Comparison of ENCODE assay signal across 1 cellular context in the genomic region with DNA sequence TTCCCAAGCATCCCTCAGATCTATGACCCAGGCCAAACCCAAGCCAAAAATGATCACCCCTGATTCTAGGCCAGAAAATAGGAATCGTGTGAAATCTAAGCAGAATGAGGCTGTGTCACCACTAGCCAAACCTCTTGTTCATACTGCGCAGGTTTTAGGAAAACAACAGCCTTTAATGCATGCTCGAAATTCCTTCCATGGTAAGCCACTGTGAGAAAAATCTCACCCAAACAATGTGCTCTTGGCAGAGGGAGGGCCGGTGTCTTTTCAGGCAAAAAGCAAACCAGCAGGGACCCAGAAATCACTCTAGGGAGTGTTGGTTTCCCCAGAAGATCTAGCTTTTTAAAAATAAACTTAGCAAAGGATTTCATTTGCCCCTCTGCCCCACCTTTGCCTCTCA.
TF ChIP-seq lines count a peak whose summit lies in the region.

No MANE protein-coding gene starts in this region.

TF ChIP-seq in WTC11, 78 proteins besides CTCF, POLR2A, EP300 and RAD21 (continued from another document):
- TF ChIP-seq, protein P1, sequence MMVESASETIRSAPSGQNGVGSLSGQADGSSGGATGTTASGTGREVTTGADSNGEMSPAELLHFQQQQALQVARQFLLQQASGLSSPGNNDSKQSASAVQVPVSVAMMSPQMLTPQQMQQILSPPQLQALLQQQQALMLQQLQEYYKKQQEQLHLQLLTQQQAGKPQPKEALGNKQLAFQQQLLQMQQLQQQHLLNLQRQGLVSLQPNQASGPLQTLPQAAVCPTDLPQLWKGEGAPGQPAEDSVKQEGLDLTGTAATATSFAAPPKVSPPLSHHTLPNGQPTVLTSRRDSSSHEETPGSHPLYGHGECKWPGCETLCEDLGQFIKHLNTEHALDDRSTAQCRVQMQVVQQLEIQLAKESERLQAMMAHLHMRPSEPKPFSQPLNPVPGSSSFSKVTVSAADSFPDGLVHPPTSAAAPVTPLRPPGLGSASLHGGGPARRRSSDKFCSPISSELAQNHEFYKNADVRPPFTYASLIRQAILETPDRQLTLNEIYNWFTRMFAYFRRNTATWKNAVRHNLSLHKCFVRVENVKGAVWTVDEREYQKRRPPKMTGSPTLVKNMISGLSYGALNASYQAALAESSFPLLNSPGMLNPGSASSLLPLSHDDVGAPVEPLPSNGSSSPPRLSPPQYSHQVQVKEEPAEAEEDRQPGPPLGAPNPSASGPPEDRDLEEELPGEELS (CRISPR knock-in tag; IDR thresholded peaks at IDR 0.05) = no peak
- no peak for TF ChIP-seq SOX15 (CRISPR knock-in tag; IDR thresholded peaks at IDR 0.05)
